In genomic region chr6:28808383-28808782, GRCh38 we compare ENCODE assay signal across 1 cellular context.
TF ChIP-seq lines count a peak whose summit lies in the region.

No MANE protein-coding gene starts in this region.

TF ChIP-seq in GM12878, 131 proteins besides CTCF, POLR2A, EP300 and RAD21 (continued from another document):
- no peak for TF ChIP-seq NKRF (conservative IDR thresholded peaks at IDR 0.05)
- TF ChIP-seq TARDBP (IDR thresholded peaks at IDR 0.05; ENCODE audit: borderline replicate concordance) = no peak
